ENCODE assay signal across 2 cellular contexts in the genomic region with DNA sequence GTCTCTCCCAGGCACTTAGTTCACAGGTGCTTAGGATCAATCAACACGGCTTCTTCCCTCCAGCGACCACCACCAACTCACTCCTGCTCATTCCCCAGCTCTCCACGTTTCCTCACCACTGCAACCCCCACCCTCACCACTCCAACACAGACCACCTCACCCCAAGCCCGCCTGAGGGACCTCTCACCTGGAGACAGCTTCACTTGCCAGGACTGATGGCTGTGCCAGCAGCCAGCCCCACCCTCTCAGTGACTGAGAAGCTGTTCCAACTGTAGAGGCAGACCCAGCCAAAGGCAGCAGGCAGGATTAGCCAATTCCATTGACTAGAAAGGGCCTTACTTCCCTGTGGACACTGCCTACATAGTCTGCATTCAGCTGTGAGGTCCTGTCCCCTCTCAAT.
A peak's percentile ranks its signal among the peaks of the same experiment; 100 is the strongest.
TF ChIP-seq lines count a peak whose summit lies in the region.

No MANE protein-coding gene starts in this region.

TF ChIP-seq in A549, 52 proteins besides CTCF, POLR2A, EP300 and RAD21:
- TF ChIP-seq FOSB (CRISPR knock-in tag; IDR thresholded peaks at IDR 0.05) = peak; percentile 83
- no peak for TF ChIP-seq CHD2 (IDR thresholded peaks at IDR 0.05; ENCODE audit: low read length, partially characterized antibody)
- TF ChIP-seq, protein P1, sequence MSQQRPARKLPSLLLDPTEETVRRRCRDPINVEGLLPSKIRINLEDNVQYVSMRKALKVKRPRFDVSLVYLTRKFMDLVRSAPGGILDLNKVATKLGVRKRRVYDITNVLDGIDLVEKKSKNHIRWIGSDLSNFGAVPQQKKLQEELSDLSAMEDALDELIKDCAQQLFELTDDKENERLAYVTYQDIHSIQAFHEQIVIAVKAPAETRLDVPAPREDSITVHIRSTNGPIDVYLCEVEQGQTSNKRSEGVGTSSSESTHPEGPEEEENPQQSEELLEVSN (IDR thresholded peaks at IDR 0.05; ENCODE audit: borderline replicate concordance, low read depth) = no peak
- 0 out of 2 replicates have a peak, but pooled peaks have one; percentile 45 for TF ChIP-seq HOXA7 (CRISPR knock-in tag; IDR thresholded peaks at IDR 0.05)

TF ChIP-seq in GM12891, 5 proteins besides CTCF, POLR2A, EP300 and RAD21:
- no peak for TF ChIP-seq TAF1 (IDR thresholded peaks at IDR 0.05; ENCODE audit: low read depth, low read length)
- no peak for TF ChIP-seq POLR2AphosphoS5 (IDR thresholded peaks at IDR 0.05; ENCODE audit: low read depth, low read length)
- no peak for TF ChIP-seq PAX5 (IDR thresholded peaks at IDR 0.05; ENCODE audit: insufficient read depth, low read length, severe bottlenecking)
- no peak for TF ChIP-seq SPI1 (IDR thresholded peaks at IDR 0.05; ENCODE audit: low read depth, low read length)
- no peak for TF ChIP-seq POU2F2 (IDR thresholded peaks at IDR 0.05; ENCODE audit: low read depth, low read length)
